ENCODE assay signal across 8 cellular contexts in the genomic region with DNA sequence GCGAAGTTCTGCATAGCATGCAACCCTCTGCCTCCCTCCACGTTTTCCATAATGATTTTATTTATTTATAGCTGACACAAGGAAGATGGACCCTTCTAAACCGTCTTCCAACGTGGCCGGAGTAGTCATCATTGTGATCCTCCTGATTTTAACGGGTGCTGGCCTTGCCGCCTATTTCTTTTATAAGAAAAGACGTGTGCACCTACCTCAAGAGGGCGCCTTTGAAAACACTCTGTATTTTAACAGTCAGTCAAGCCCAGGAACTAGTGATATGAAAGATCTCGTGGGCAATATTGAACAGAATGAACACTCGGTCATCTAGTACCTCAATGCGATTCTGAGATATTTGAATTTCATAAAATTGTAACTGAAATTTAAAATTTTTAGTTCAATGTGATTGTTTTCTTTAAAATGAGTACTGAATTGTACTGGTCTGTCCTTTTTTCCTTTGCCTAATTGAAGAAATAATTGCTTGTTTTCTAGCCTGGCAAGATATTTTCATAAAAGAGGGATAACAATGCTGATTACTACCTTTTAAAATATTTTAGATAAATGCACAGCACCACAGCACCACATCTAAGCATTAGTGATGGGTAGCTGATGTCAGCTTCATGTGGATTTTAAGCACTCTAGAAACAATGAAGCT. TPM values are rescaled to one million over a fixed set of nuclear protein-coding genes. Genes with fewer than 3 reads are reported as not detected.
DNase-seq lines count a peak whose midpoint lies in the region; ATAC-seq and TF ChIP-seq lines count a peak whose summit lies in the region.

No MANE protein-coding gene starts in this region.

- no peak overlapping the region for H3K9ac ChIP-seq in GM23248

- peak overlapping the region; percentile 63 for H2AFZ ChIP-seq in GM23248

- no peaks in the 10 kb centered on the region for H3K9me3 ChIP-seq in GM23248 (ENCODE audit: low read depth)

- intact Hi-C loops in left colon (cut with DNase I, micrococcal nuclease), result loop anchor here in 1 of 2 donors (5.0 kb wide), 1 partner anchor 302 kb away; no protein-coding TSS in a partner anchor

- H3K27me3 ChIP-seq in GM23248 (replicated peaks; ENCODE audit: insufficient read depth), result no peaks in the 10 kb centered on the region
- H3K27me3 ChIP-seq in brain microvascular endothelial cell (replicated peaks), result no peaks in the 10 kb centered on the region

- no peaks in the 10 kb centered on the region for H3K79me2 ChIP-seq in GM23248 (ENCODE audit: insufficient read depth)

- H4K20me1 ChIP-seq in GM23248 (ENCODE audit: insufficient read depth), result no peaks in the 10 kb centered on the region

- no peaks in the 10 kb centered on the region for H3K9me2 ChIP-seq in GM23248 (ENCODE audit: insufficient read depth)

- 0 out of 2 replicates have a peak, but pooled peaks cover under 1% of the 10 kb centered on the region for H3F3A ChIP-seq in GM23248 (ENCODE audit: insufficient read depth)

- H3K36me3 ChIP-seq in GM23248 (ENCODE audit: low read depth), result no peaks in the 10 kb centered on the region
- H3K36me3 ChIP-seq in brain microvascular endothelial cell (replicated peaks), result no peaks in the 10 kb centered on the region

- peak; percentile 72 for ATAC-seq in left colon

- no peak overlapping the region for H3K4me3 ChIP-seq in GM23248
- H3K4me3 ChIP-seq in brain microvascular endothelial cell (ENCODE audit: low read depth, low read length), result no peak overlapping the region

- DNase-seq in G401 (ENCODE audit: low spot score) (peak; percentile 80), GM23248 (peak; percentile 80), NCI-H526 (lab: John Stamatoyannopoulos, UW) (peak; percentile 45 to 62), brain microvascular endothelial cell (peak; percentile 47), left colon (peak; percentile 38 to 58), NCI-H1930 (lab: John Stamatoyannopoulos, UW) (no peak), NCI-H2081 (lab: John Stamatoyannopoulos, UW) (no peak)
- DNase-seq in stimulated activated CD4-positive, alpha-beta T cell treated with anti-CD3 and anti-CD28 coated beads, Interleukin-2, amount 100 ng/mL, for 24 hours, result no peak

- H3K4me2 ChIP-seq in GM23248 (ENCODE audit: unreplicated experiment), result no peak overlapping the region

- in situ Hi-C loops in G401 (cut with HindIII; ENCODE audit: low sequenced_read_pairs), result no loop called here
- in situ Hi-C loops in GM23248 (cut with MboI), result loop anchor here (10.0 kb wide), 1 partner anchor 195 kb away; no protein-coding TSS in a partner anchor
- in situ Hi-C loops in brain microvascular endothelial cell (cut with HindIII; ENCODE audit: low pct_ligation_motif_present, low sequenced_read_pairs), result no loop called here

- no peak overlapping the region for H3K27ac ChIP-seq in GM23248
- H3K27ac ChIP-seq in brain microvascular endothelial cell, result no peak overlapping the region

- WGBS in GM23248 (ENCODE audit: low coverage in 1 of 2, low lambda C conversion rate in 2 of 2, missing lambda C conversion rate in 2 of 2), 2 experiments, result 13 to 14% methylated on average over 12 of the region's 12 CpGs

- TF ChIP-seq CTCF in brain microvascular endothelial cell (IDR thresholded peaks at IDR 0.05; ENCODE audit: low read depth, low read length, missing control alignments), result peak; percentile 77

- H3K4me1 ChIP-seq in GM23248 (ENCODE audit: insufficient read depth), result peaks cover 7% of the 10 kb centered on the region

RNA-seq across cellular contexts. Expression of a gene that starts 41.5 kb away (rescaled TPM):
- not detected in 2 replicates for total RNA-seq in G401 (2014; rRNA removed; shearing (Covaris generic))
- not detected in 2 replicates for total RNA-seq in GM23248 (2014; rRNA removed; shearing (Covaris generic))
- polyA plus RNA-seq in GM23248 (2016; fragmentation: Nextera tagmentation; extraction: Ambion mirVana), result not detected in 2 replicates
- under 1 TPM in 1 of 2 donors, not detected in 1; 0.08 TPM for total RNA-seq in left colon

Comparison
In these comparisons a context has a peak if more than half of its experiments do, and no peak if none do; other contexts are left out.
1. DNase-seq: peak in G401 (single experiment), GM23248 (single experiment), NCI-H526 (2 of 2), brain microvascular endothelial cell (single experiment) and left colon (2 of 2); none in NCI-H1930 (0 of 2), stimulated activated CD4-positive, alpha-beta T cell treated with anti-CD3 and anti-CD28 coated beads, Interleukin-2, amount 100 ng/mL, for 24 hours (0 of 2) and NCI-H2081 (0 of 2).